8 cellular contexts compared by ENCODE assay signal in genomic region chr1:161153682-161154337, GRCh38. TPM values are rescaled to one million over a fixed set of nuclear protein-coding genes. Genes with fewer than 3 reads are reported as not detected.
DNase-seq lines count a peak whose midpoint lies in the region; ATAC-seq and TF ChIP-seq lines count a peak whose summit lies in the region.

UFC1 (plus strand) TSS chr1:161153978; CDS start chr1:161153998, 20 bp downstream.

- H3K27me3 Mint-ChIP-seq in T-cell: no peaks in the 10 kb centered on the region

- peaks cover 27 to 34% (median 33%) of the 10 kb centered on the region in 3 donors for H3K4me1 Mint-ChIP-seq in T-cell

- peaks cover 15% of the 10 kb centered on the region for H3K36me3 Mint-ChIP-seq in T-cell

- peak within 1 kb of the TSS; percentile 99 to 100 for H3K27ac Mint-ChIP-seq in T-cell

- DNase-seq in GM10248 (ENCODE audit: extremely low spot score): peak; percentile 87
- DNase-seq in NCI-H146 (lab: John Stamatoyannopoulos, UW): peak; percentile 90
- peak; percentile 72 to 88 (median 82) for DNase-seq in T-cell
- peak; percentile 72 to 90 (median 83) for DNase-seq in adrenal gland
- DNase-seq in heart right ventricle: peak; percentile 70 to 87
- DNase-seq in posterior vena cava (ENCODE audit: low spot score): peak; percentile 94
- peak; percentile 84 for DNase-seq in ureter (ENCODE audit: low spot score)

- H3K4me1 ChIP-seq in adrenal gland (replicated peaks in 1 of 2) (peaks cover 0 to 14% of the 10 kb centered on the region in 2 donors), heart right ventricle (peaks cover 0 to 24% (median 14%) of the 10 kb centered on the region in 9 donors)

- H3K27me3 ChIP-seq in adrenal gland (no peaks in the 10 kb centered on the region), heart right ventricle (no peaks in the 10 kb centered on the region)

- ATAC-seq in HG02763 (IDR thresholded peaks at IDR 0.05; ENCODE audit: unreplicated experiment): peak; percentile 74
- peak; percentile 93 to 97 (median 96) for ATAC-seq in T-cell (replicated peaks in 1 of 4)
- ATAC-seq in heart right ventricle: peak; percentile 83 to 95 (median 94)

- peak in 1 of 2 donors; percentile 45 for TF ChIP-seq POLR2A in adrenal gland (IDR thresholded peaks at IDR 0.05)

- intact Hi-C loops in adrenal gland (cut with DNase I): no loop called here
- intact Hi-C loops in heart right ventricle (cut with DNase I): loop anchor here in 2 of 10 donors (1.0 to 5.0 kb wide), 3 partner anchors 21 to 150 kb away; partner anchors contain the start of genes DEDD (in 1 of the 2), NIT1 (in 1 of the 2) and PFDN2 (in 1 of the 2)
- intact Hi-C loops in posterior vena cava (cut with DNase I): no loop called here

- POLR2A ChIA-PET in GM10248 (lab: Yijun Ruan, JAX): interaction anchor here (0.7 to 2.2 kb wide), 3 partner anchors 12 to 21 kb away, joined by 4 to 11 read pairs (median 4); partner anchors contain the start of gene PPOX
- POLR2A ChIA-PET in T-cell (lab: Charles Lee): interaction anchor here (0.6 to 3.5 kb wide), 13 partner anchors 8 to 132 kb away, joined by 3 to 18 read pairs (median 3); partner anchors contain the start of genes DEDD (in 1 of the 2), PPOX (in 1 of the 2), TOMM40L (in 1 of the 2) and USF1 (in 1 of the 2)

- TF ChIP-seq CTCF in GM10248 (IDR thresholded peaks at IDR 0.05; ENCODE audit: control extremely low read depth, extremely low read depth, low read depth, missing control alignments): no peak
- no peak for TF ChIP-seq CTCF in adrenal gland (IDR thresholded peaks at IDR 0.05)
- TF ChIP-seq CTCF in heart right ventricle (IDR thresholded peaks at IDR 0.05): no peak

- peak within 1 kb of the TSS; percentile 9 to 83 (median 77) for H3K4me3 ChIP-seq in adrenal gland
- H3K4me3 ChIP-seq in heart right ventricle: peak within 1 kb of the TSS; percentile 60 to 91 (median 82)

- H3K9me3 ChIP-seq in adrenal gland (replicated peaks in 1 of 3): no peaks in the 10 kb centered on the region
- H3K9me3 ChIP-seq in heart right ventricle: no peaks in the 10 kb centered on the region

- H3K4me3 Mint-ChIP-seq in T-cell: peak within 1 kb of the TSS; percentile 94 to 98 (median 97)

- 0 to 1% (median 0%) methylated on average over 27 to 33 of the region's 33 CpGs for WGBS in adrenal gland, 4 donors
- 0% methylated on average over 33 of the region's 33 CpGs for WGBS in heart right ventricle, 2 donors

- peak within 1 kb of the TSS; percentile 85 to 95 (median 91) for H3K27ac ChIP-seq in adrenal gland
- H3K27ac ChIP-seq in heart right ventricle: peak within 1 kb of the TSS; percentile 83 to 96 (median 93)

- CTCF ChIA-PET in GM10248 (lab: Yijun Ruan, JAX): interaction anchor here (1.4 to 3.1 kb wide), 3 partner anchors 11 to 57 kb away, joined by 3 to 25 read pairs (median 20); partner anchors contain the start of gene PPOX
- CTCF ChIA-PET in T-cell (lab: Charles Lee): interaction anchor here in 1 of 2 donors (0.6 to 3.3 kb wide), 7 partner anchors 12 to 386 kb away, joined by 3 to 20 read pairs (median 4); partner anchors contain the start of genes DEDD, PPOX and TOMM40L

- H3K36me3 ChIP-seq in adrenal gland (replicated peaks in 1 of 2) (peaks cover 0 to 21% of the 10 kb centered on the region in 2 donors), heart right ventricle (peaks cover 0 to 22% (median 0%) of the 10 kb centered on the region in 9 donors)

- no peaks in the 10 kb centered on the region for H3K9me3 Mint-ChIP-seq in T-cell

RNA-seq across cellular contexts. Expression of gene UFC1, which starts in this region (rescaled TPM):
- total RNA-seq in T-cell: 100 to 1,000 TPM in 2 of 5 donors, 10 to 100 TPM in 3; 82.9 to 109 (median 93.8) TPM
- total RNA-seq in adrenal gland: 100 to 1,000 TPM in 5 of 8 donors, 10 to 100 TPM in 3; 59.0 to 127 (median 103) TPM
- 100 to 1,000 TPM; 121 to 166 (median 126) TPM for polyA plus RNA-seq in adrenal gland
- 10 to 100 TPM; 63.9 to 88.3 (median 74.9) TPM for total RNA-seq in heart right ventricle
- polyA plus RNA-seq in heart right ventricle: 100 to 1,000 TPM in 1 of 2 donors, 10 to 100 TPM in 1; 43.0 to 142 TPM
- total RNA-seq in posterior vena cava: 10 to 100 TPM; 54.8 to 63.0 TPM
- 89.2 TPM for total RNA-seq in ureter

Comparison
In these comparisons a context has a peak if more than half of its experiments do, and no peak if none do; other contexts are left out.
1. Peak in every context shown above with its lines: DNase-seq, ATAC-seq, H3K4me3 ChIP-seq and H3K27ac ChIP-seq.